10 cellular contexts compared by ENCODE assay signal in genomic region chr16:88069397-88070168, GRCh38.
DNase-seq lines count a peak whose midpoint lies in the region; ATAC-seq, FAIRE-seq and TF ChIP-seq lines count a peak whose summit lies in the region.
"Had no signal": no experiment of that assay in that cellular context is flagged by ENCODE, and none has a peak within 500 bp of the region (broad histone marks: within the 10 kb centered on the region; RNA-seq: fewer than 3 reads in every experiment).

No MANE protein-coding gene starts in this region.

- POLR2A ChIA-PET in activated CD8-positive, alpha-beta T cell treated with anti-CD3 and anti-CD28 coated beads, Interleukin-2, amount 10 ng/mL, durations not matched to agents 7 days and 5 days (lab: Charles Lee): no interaction called here

- H3K4me3 ChIP-seq in GM12864 (ENCODE audit: low read depth, low read length): no peak overlapping the region

- no peak overlapping the region for H3K4me3 Mint-ChIP-seq in central memory CD8-positive, alpha-beta T cell
- H3K4me3 Mint-ChIP-seq in activated CD8-positive, alpha-beta T cell treated with anti-CD3 and anti-CD28 coated beads, Interleukin-2, amount 10 ng/mL, durations not matched to agents 7 days and 5 days: no peak overlapping the region

- peak; percentile 86 for DNase-seq in GM12864 (ENCODE audit: low read depth)
- DNase-seq in central memory CD8-positive, alpha-beta T cell (ENCODE audit: low spot score in 2 of 2): no peak
- no peak for DNase-seq in NCI-H446 (lab: John Stamatoyannopoulos, UW)
- no peak for DNase-seq in urothelium cell line (ENCODE audit: low spot score)
- DNase-seq in NCI-H82 (lab: John Stamatoyannopoulos, UW): no peak
- no peak for DNase-seq in activated CD8-positive, alpha-beta T cell treated with anti-CD3 and anti-CD28 coated beads, Interleukin-2, amount 10 ng/mL, durations not matched to agents 7 days and 5 days
- DNase-seq: Calu3, nucleus accumbens had no signal

- peak; percentile 85 for ATAC-seq in GM19397 (IDR thresholded peaks at IDR 0.05; ENCODE audit: unreplicated experiment)
- ATAC-seq in HG03039 (IDR thresholded peaks at IDR 0.05; ENCODE audit: unreplicated experiment): peak; percentile 75
- ATAC-seq in central memory CD8-positive, alpha-beta T cell (replicated peaks; ENCODE audit: extremely low read depth, poor library complexity, severe bottlenecking): peak; percentile 69
- no peak for ATAC-seq in activated CD8-positive, alpha-beta T cell treated with anti-CD3 and anti-CD28 coated beads, Interleukin-2, amount 10 ng/mL, durations not matched to agents 7 days and 5 days

- no peaks in the 10 kb centered on the region for H3K9me3 Mint-ChIP-seq in central memory CD8-positive, alpha-beta T cell
- H3K9me3 Mint-ChIP-seq in activated CD8-positive, alpha-beta T cell treated with anti-CD3 and anti-CD28 coated beads, Interleukin-2, amount 10 ng/mL, durations not matched to agents 7 days and 5 days (ENCODE audit: insufficient read depth): no peaks in the 10 kb centered on the region

- FAIRE-seq in urothelium cell line (lab: Jason Lieb, UNC): no peak

- no peak for TF ChIP-seq CTCF in GM12864 (IDR thresholded peaks at IDR 0.05; ENCODE audit: low read depth, low read length, missing control alignments)

- peaks cover 17% of the 10 kb centered on the region for H3K36me3 Mint-ChIP-seq in central memory CD8-positive, alpha-beta T cell (ENCODE audit: insufficient read depth)
- no peaks in the 10 kb centered on the region for H3K36me3 Mint-ChIP-seq in activated CD8-positive, alpha-beta T cell treated with anti-CD3 and anti-CD28 coated beads, Interleukin-2, amount 10 ng/mL, durations not matched to agents 7 days and 5 days (ENCODE audit: low read depth)

- CTCF ChIA-PET in activated CD8-positive, alpha-beta T cell treated with anti-CD3 and anti-CD28 coated beads, Interleukin-2, amount 10 ng/mL, durations not matched to agents 7 days and 5 days (lab: Charles Lee): no interaction called here

- H3K27me3 Mint-ChIP-seq in central memory CD8-positive, alpha-beta T cell: no peaks in the 10 kb centered on the region
- H3K27me3 Mint-ChIP-seq in activated CD8-positive, alpha-beta T cell treated with anti-CD3 and anti-CD28 coated beads, Interleukin-2, amount 10 ng/mL, durations not matched to agents 7 days and 5 days (ENCODE audit: low read depth): no peaks in the 10 kb centered on the region

- no peak overlapping the region for H3K27ac Mint-ChIP-seq in central memory CD8-positive, alpha-beta T cell (ENCODE audit: low read depth)
- no peak overlapping the region for H3K27ac Mint-ChIP-seq in activated CD8-positive, alpha-beta T cell treated with anti-CD3 and anti-CD28 coated beads, Interleukin-2, amount 10 ng/mL, durations not matched to agents 7 days and 5 days

- no peaks in the 10 kb centered on the region for H3K4me1 Mint-ChIP-seq in central memory CD8-positive, alpha-beta T cell
- H3K4me1 Mint-ChIP-seq in activated CD8-positive, alpha-beta T cell treated with anti-CD3 and anti-CD28 coated beads, Interleukin-2, amount 10 ng/mL, durations not matched to agents 7 days and 5 days (ENCODE audit: low read depth): no peaks in the 10 kb centered on the region
